In the genomic region with DNA sequence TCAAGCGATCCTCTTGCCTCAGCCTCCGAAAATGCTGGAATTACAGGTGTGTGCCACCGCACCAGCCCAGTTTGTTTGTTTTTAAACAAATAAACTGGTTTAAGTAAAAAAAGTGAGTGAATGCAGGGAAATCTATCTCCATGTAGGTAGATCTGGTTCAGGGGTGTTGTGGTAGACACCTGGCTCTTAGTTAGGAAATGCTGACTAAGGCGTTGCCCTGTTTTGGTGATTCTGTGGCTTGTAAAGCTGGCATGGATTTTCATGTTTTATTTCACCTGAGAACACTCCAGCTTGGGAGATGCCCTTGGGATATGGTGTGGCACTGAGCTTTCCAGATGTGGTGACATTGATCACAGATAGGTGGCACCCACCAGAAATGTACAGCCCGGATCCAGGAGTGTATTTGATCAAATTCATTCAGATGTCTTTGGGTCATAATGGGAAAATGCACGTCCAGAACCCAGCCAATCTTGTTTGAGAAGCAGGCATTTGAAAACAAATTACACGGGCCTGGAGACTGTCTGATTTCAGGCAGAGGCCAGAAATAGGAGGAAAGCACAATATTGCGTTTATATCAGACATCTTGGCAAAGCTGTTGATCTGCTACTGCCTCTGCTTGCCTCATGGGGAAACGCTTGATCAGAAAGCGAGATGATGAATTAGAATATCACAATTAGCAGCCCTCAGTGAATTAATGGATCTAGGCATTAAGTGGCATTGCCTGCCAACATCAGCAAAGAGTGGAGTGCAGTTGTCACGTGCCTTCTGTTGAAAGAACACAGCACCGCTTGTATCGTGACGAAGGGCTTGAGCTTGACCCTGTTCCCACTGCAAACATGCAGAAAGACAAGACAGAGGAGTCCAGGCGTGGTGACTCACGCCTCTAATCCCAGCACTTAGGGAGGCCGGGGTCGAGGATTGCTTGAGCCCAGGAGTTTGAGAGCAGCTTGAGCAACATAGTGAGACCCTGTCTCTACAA, we compare ENCODE assay signal across 12 cellular contexts. TPM values are rescaled to one million over a fixed set of nuclear protein-coding genes. Genes with fewer than 3 reads are reported as not detected.
DNase-seq lines count a peak whose midpoint lies in the region; ATAC-seq, FAIRE-seq and TF ChIP-seq lines count a peak whose summit lies in the region.
"Had no signal": no experiment of that assay in that cellular context is flagged by ENCODE, and none has a peak within 500 bp of the region (broad histone marks: within the 10 kb centered on the region; RNA-seq: fewer than 3 reads in every experiment).

No MANE protein-coding gene starts in this region.

- FAIRE-seq in HepG2 (lab: Jason Lieb, UNC): peak; percentile 23

- H3K27me3 ChIP-seq in Karpas-422 (ENCODE audit: low read length) (no peaks in the 10 kb centered on the region), HepG2 (ENCODE audit: control insufficient read depth in 1 of 2, insufficient read depth in 2 of 2, low read length in 2 of 2) (peaks cover 0 to 3% of the 10 kb centered on the region in 2 experiments; a peak in 2 of 5 replicates), testis (no peaks in the 10 kb centered on the region)

- intact Hi-C loops in HepG2 (cut with micrococcal nuclease; ENCODE audit: unreplicated experiment) (no loop called here), testis (cut with DNase I; ENCODE audit: low total_unique reads) (no loop called here)

- WGBS in HepG2 (ENCODE audit: low lambda C conversion rate): 27% methylated on average over 18 of the region's 18 CpGs
- 65 to 79% methylated on average over 18 of the region's 18 CpGs for WGBS in testis, 2 donors

- no peaks in the 10 kb centered on the region for H4K20me1 ChIP-seq in Karpas-422 (ENCODE audit: insufficient read depth, low read depth, low read length)
- H4K20me1 ChIP-seq in HepG2 (ENCODE audit: insufficient read depth, low read length): no peaks in the 10 kb centered on the region

- TF ChIP-seq CTCF in cardiac fibroblast (IDR thresholded peaks at IDR 0.05; ENCODE audit: low read depth, low read length) (no peak), HepG2 (CRISPR knock-in tag; IDR thresholded peaks at IDR 0.05) (no peak), testis (IDR thresholded peaks at IDR 0.05) (no peak)

- TF ChIP-seq POLR2A in HepG2 (IDR thresholded peaks at IDR 0.05; ENCODE audit: insufficient read depth in 1 of 2, low read depth in 2 of 2, low read length in 2 of 2) (no peak), testis (IDR thresholded peaks at IDR 0.05) (no peak)

- no peak overlapping the region for H3K9ac ChIP-seq in Karpas-422 (ENCODE audit: low read length)
- no peak overlapping the region for H3K9ac ChIP-seq in HepG2 (ENCODE audit: insufficient read depth, low read depth, low read length)

- H3K36me3 ChIP-seq in Karpas-422 (ENCODE audit: insufficient read depth, low read length) (no peaks in the 10 kb centered on the region), HepG2 (replicated peaks in 1 of 2; ENCODE audit: control insufficient read depth in 1 of 2, insufficient read depth in 2 of 2, low read length in 2 of 2) (no peaks in the 10 kb centered on the region), testis (ENCODE audit: low read depth, missing control alignments) (no peaks in the 10 kb centered on the region)

- POLR2A ChIA-PET in HepG2 (lab: Yijun Ruan, JAX): interaction anchor here (0.7 to 0.8 kb wide), 2 partner anchors 113 to 293 kb away, joined by 3 to 4 read pairs; partner anchors contain the start of gene DDX19A

- in situ Hi-C loops in HepG2 (cut with HindIII; ENCODE audit: extremely low pct_ligation_motif_present, low pct_unique_long_range_greater_than_20kb): no loop called here

- H3K4me1 ChIP-seq in Karpas-422 (ENCODE audit: low read length): no peaks in the 10 kb centered on the region
- H3K4me1 ChIP-seq in HepG2 (ENCODE audit: insufficient read depth, low read length): peaks cover 25% of the 10 kb centered on the region
- H3K4me1 ChIP-seq in testis: no peaks in the 10 kb centered on the region

- no peak for TF ChIP-seq EP300 in HepG2 (IDR thresholded peaks at IDR 0.05; ENCODE audit: low read depth in 2 of 2, low read length in 2 of 2)
- no peak for TF ChIP-seq EP300 in HepG2 (CRISPR knock-in tag; IDR thresholded peaks at IDR 0.05; ENCODE audit: borderline replicate concordance)

- no peak overlapping the region for H3K4me2 ChIP-seq in Karpas-422 (ENCODE audit: low read depth, low read length, poor library complexity, severe bottlenecking)
- peak overlapping the region; percentile 22; the same call in 1 of the 2 replicates for H3K4me2 ChIP-seq in HepG2 (ENCODE audit: low read depth, low read length)

- ATAC-seq in HepG2 (peak; percentile 87), GM19328 (IDR thresholded peaks at IDR 0.05; ENCODE audit: unreplicated experiment) (no peak)
- ATAC-seq: effector memory CD8-positive, alpha-beta T cell; left lobe of liver; stimulated activated effector memory CD8-positive, alpha-beta T cell treated with anti-CD3 and anti-CD28 coated beads, Interleukin-12 subunit alpha, Interleukin-12 subunit beta, amount 100 ng/mL, for 72 hours had no signal

- no peaks in the 10 kb centered on the region for H3K9me3 ChIP-seq in Karpas-422 (ENCODE audit: low read length)
- no peaks in the 10 kb centered on the region for H3K9me3 ChIP-seq in HepG2 (ENCODE audit: low read length)
- no peaks in the 10 kb centered on the region for H3K9me3 ChIP-seq in testis

- no peak overlapping the region for H3K27ac ChIP-seq in Karpas-422 (ENCODE audit: low read length)
- H3K27ac ChIP-seq in HepG2 (ENCODE audit: extremely low read length, insufficient read depth, low read length): no peak overlapping the region
- H3K27ac ChIP-seq in testis: no peak overlapping the region

- DNase-seq in Karpas-422: peak; percentile 34
- DNase-seq in cardiac fibroblast (ENCODE audit: low read depth in 2 of 2): peak; percentile 84 to 88
- DNase-seq in HepG2 (ENCODE audit: low spot score): peak; percentile 71
- DNase-seq in testis: peak; percentile 51
- DNase-seq in NCI-H1436 treated with DMSO at 0.1 percent for 48 hours (lab: John Stamatoyannopoulos, UW): no peak
- no peak for DNase-seq in activated T-cell treated with anti-CD3 and anti-CD28 coated beads, Interleukin-2, amount 50 U/mL, for 48 hours
- DNase-seq: DMS153; effector memory CD8-positive, alpha-beta T cell; NCI-H1092 treated with DMSO at 0.1 percent for 48 hours had no signal

- H3K79me2 ChIP-seq in Karpas-422 (ENCODE audit: low read length) (no peaks in the 10 kb centered on the region), HepG2 (ENCODE audit: insufficient read depth, low read length) (no peaks in the 10 kb centered on the region)

- H3K4me3 ChIP-seq in Karpas-422 (ENCODE audit: low read length) (no peak overlapping the region), cardiac fibroblast (replicated peaks in 1 of 2; ENCODE audit: low read depth in 2 of 2, low read length in 2 of 2) (no peak overlapping the region), HepG2 (replicated peaks in 1 of 3; ENCODE audit: insufficient read depth in 1 of 3, low read depth in 2 of 3, low read length in 3 of 3) (no peak overlapping the region), testis (no peak overlapping the region)

- no peak for TF ChIP-seq RAD21 in HepG2 (CRISPR knock-in tag; IDR thresholded peaks at IDR 0.05)

- H2AFZ ChIP-seq in Karpas-422 (ENCODE audit: low read length) (no peak overlapping the region), HepG2 (ENCODE audit: low read length) (no peak overlapping the region)

- CTCF ChIA-PET in HepG2 (lab: Yijun Ruan, JAX; ENCODE audit: low intra/inter-chr PET ratio, low total read pairs): no interaction called here

- no TSS peak for BruUV-seq in HepG2 (replicated peaks; lab: Mats Ljungman, UMichigan)

- H3K9me2 ChIP-seq in Karpas-422 (replicated peaks; ENCODE audit: insufficient read depth, low read length): no peaks in the 10 kb centered on the region

RNA-seq across cellular contexts. Expression of gene IL34, which starts 7.3 kb away (rescaled TPM):
- total RNA-seq in Karpas-422 (2014; rRNA removed; shearing (Covaris generic); ENCODE audit: low replicate concordance): not detected in 2 replicates
- total RNA-seq in HepG2 (2016; rRNA removed; fragmentation: Illumina TruSeq; extraction: Trizol) (1.2 and 1.4 TPM in 2 replicates), testis (10 to 100 TPM in 1 of 2 donors, 1 to 10 TPM in 1; 5.4 to 11.9 TPM)
- 1.0 and 1.6 TPM in 2 replicates for total RNA-seq in HepG2 (2016; cell fraction: cytosol; rRNA removed; fragmentation: Illumina TruSeq; extraction: Trizol; ENCODE audit: low read depth)
- total RNA-seq in HepG2 (2016; cell fraction: insoluble cytoplasmic fraction; rRNA removed; fragmentation: Illumina TruSeq; extraction: Trizol): 1.2 and 1.3 TPM in 2 replicates
- 1.8 and 2.4 TPM in 2 replicates for total RNA-seq in HepG2 (2016; cell fraction: membrane; rRNA removed; fragmentation: Illumina TruSeq; extraction: Trizol)
- 0.31 and 0.40 TPM in 2 replicates for total RNA-seq in HepG2 (2016; cell fraction: nucleus; rRNA removed; fragmentation: Illumina TruSeq; extraction: Trizol)
- polyA plus RNA-seq in HepG2 (2011; rRNA removed) (1.3 and 1.6 TPM in 2 replicates), testis (ENCODE audit: insufficient read depth, low read depth, low replicate concordance) (7.9 TPM)
- polyA plus RNA-seq in HepG2 (2011; cell fraction: cytosol; rRNA removed): 1.1 and 2.2 TPM in 2 replicates
- polyA plus RNA-seq in HepG2 (2011; cell fraction: nucleus; rRNA removed): 0.83 and 1.9 TPM in 2 replicates
- polyA plus RNA-seq in HepG2 (2012): 0.83 TPM in 2 replicates
- polyA plus RNA-seq in HepG2 (2016; cell fraction: cytosol; fragmentation: Illumina TruSeq; extraction: Trizol; ENCODE audit: low read depth): 1.3 and 2.1 TPM in 2 replicates
- 0.84 and 0.90 TPM in 2 replicates for polyA plus RNA-seq in HepG2 (2016; cell fraction: insoluble cytoplasmic fraction; fragmentation: Illumina TruSeq; extraction: Trizol; ENCODE audit: low read depth)
- 1.2 and 1.6 TPM in 2 replicates for polyA plus RNA-seq in HepG2 (2016; cell fraction: membrane; fragmentation: Illumina TruSeq; extraction: Trizol; ENCODE audit: low read depth)
- 0.96 and 1.1 TPM in 2 replicates for polyA plus RNA-seq in HepG2 (2016; cell fraction: nucleus; fragmentation: Illumina TruSeq; extraction: Trizol; ENCODE audit: insufficient read depth, low read depth)
- 1.0 TPM in 1 of 2 replicates, not detected in the other for polyA minus RNA-seq in HepG2 (2011; rRNA and poly(A)+ RNA removed; ENCODE audit: low replicate concordance)
- 0.35 TPM in 1 of 2 replicates, not detected in the other for polyA minus RNA-seq in HepG2 (2011; cell fraction: cytosol; rRNA and poly(A)+ RNA removed)
- polyA minus RNA-seq in HepG2 (2011; cell fraction: nucleus; rRNA and poly(A)+ RNA removed): 0.50 and 1.5 TPM in 2 replicates

RNA-seq across cellular contexts. Expression of gene MTSS2, which starts 46.8 kb away (rescaled TPM):
- 0.15 and 0.47 TPM in 2 replicates for total RNA-seq in Karpas-422 (2014; rRNA removed; shearing (Covaris generic); ENCODE audit: low replicate concordance)
- total RNA-seq in HepG2 (2016; rRNA removed; fragmentation: Illumina TruSeq; extraction: Trizol) (84.6 and 132 TPM in 2 replicates), testis (10 to 100 TPM; 25.6 to 28.7 TPM)
- 43.5 and 50.3 TPM in 2 replicates for total RNA-seq in HepG2 (2016; cell fraction: cytosol; rRNA removed; fragmentation: Illumina TruSeq; extraction: Trizol; ENCODE audit: low read depth)
- 77.0 and 127 TPM in 2 replicates for total RNA-seq in HepG2 (2016; cell fraction: insoluble cytoplasmic fraction; rRNA removed; fragmentation: Illumina TruSeq; extraction: Trizol)
- 144 and 145 TPM in 2 replicates for total RNA-seq in HepG2 (2016; cell fraction: membrane; rRNA removed; fragmentation: Illumina TruSeq; extraction: Trizol)
- total RNA-seq in HepG2 (2016; cell fraction: nucleus; rRNA removed; fragmentation: Illumina TruSeq; extraction: Trizol): 105 and 134 TPM in 2 replicates
- polyA plus RNA-seq in HepG2 (2011; rRNA removed) (242 and 284 TPM in 2 replicates), testis (ENCODE audit: insufficient read depth, low read depth, low replicate concordance) (24.6 TPM)
- 101 and 160 TPM in 2 replicates for polyA plus RNA-seq in HepG2 (2011; cell fraction: cytosol; rRNA removed)
- 555 and 802 TPM in 2 replicates for polyA plus RNA-seq in HepG2 (2011; cell fraction: nucleus; rRNA removed)
- 157 and 253 TPM in 2 replicates for polyA plus RNA-seq in HepG2 (2012)
- polyA plus RNA-seq in HepG2 (2016; cell fraction: cytosol; fragmentation: Illumina TruSeq; extraction: Trizol; ENCODE audit: low read depth): 47.6 and 47.9 TPM in 2 replicates
- 136 and 193 TPM in 2 replicates for polyA plus RNA-seq in HepG2 (2016; cell fraction: insoluble cytoplasmic fraction; fragmentation: Illumina TruSeq; extraction: Trizol; ENCODE audit: low read depth)
- 144 and 154 TPM in 2 replicates for polyA plus RNA-seq in HepG2 (2016; cell fraction: membrane; fragmentation: Illumina TruSeq; extraction: Trizol; ENCODE audit: low read depth)
- polyA plus RNA-seq in HepG2 (2016; cell fraction: nucleus; fragmentation: Illumina TruSeq; extraction: Trizol; ENCODE audit: insufficient read depth, low read depth): 467 and 522 TPM in 2 replicates
- 24.5 and 186 TPM in 2 replicates for polyA minus RNA-seq in HepG2 (2011; rRNA and poly(A)+ RNA removed; ENCODE audit: low replicate concordance)
- polyA minus RNA-seq in HepG2 (2011; cell fraction: cytosol; rRNA and poly(A)+ RNA removed): 155 and 166 TPM in 2 replicates
- polyA minus RNA-seq in HepG2 (2011; cell fraction: nucleus; rRNA and poly(A)+ RNA removed): 97.5 and 127 TPM in 2 replicates

Comparison
In these comparisons a context has a peak if more than half of its experiments do, and no peak if none do; other contexts are left out.
1. DNase-seq: peak in Karpas-422 (single experiment), cardiac fibroblast (2 of 2), HepG2 (single experiment) and testis (single experiment); none in NCI-H1436 treated with DMSO at 0.1 percent for 48 hours (single experiment) and activated T-cell treated with anti-CD3 and anti-CD28 coated beads, Interleukin-2, amount 50 U/mL, for 48 hours (0 of 2).
2. RNA of gene MTSS2, which starts 46.8 kb away (total RNA-seq): 43.5 to 145 TPM in HepG2 and 25.6 to 28.7 TPM in testis; 0.15 to 0.47 TPM in Karpas-422; every median in the first group is over 10 times any median in the second.